ENCODE assay signal across 1 cellular context in the genomic region with DNA sequence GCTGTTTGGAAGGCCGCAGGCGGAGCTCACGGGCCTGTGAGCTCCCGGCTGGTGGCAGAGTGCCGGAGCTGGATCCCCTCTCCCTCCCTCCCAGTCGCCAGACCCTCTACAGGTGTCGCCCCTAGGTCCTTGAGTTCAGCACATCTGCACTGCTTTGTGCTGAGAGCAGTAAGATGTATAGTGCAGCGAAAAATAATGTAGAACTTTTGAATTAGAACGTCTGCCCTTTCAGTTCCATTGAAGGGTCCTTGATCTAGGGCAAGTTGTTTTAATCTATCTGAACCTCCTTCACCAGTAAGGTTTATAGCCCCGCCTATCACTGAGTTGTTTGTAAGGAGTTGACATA.
TF ChIP-seq lines count a peak whose summit lies in the region.

No MANE protein-coding gene starts in this region.

TF ChIP-seq in K562, 482 proteins besides CTCF, POLR2A, EP300 and RAD21:
- TF ChIP-seq HEY1 (CRISPR knock-in tag; IDR thresholded peaks at IDR 0.05; ENCODE audit: borderline replicate concordance): 0 out of 2 replicates have a peak, but pooled peaks have one; percentile 47
- 0 out of 2 replicates have a peak, but pooled peaks have one; percentile 13 for TF ChIP-seq ATF7 (IDR thresholded peaks at IDR 0.05)
- TF ChIP-seq, protein P1, sequence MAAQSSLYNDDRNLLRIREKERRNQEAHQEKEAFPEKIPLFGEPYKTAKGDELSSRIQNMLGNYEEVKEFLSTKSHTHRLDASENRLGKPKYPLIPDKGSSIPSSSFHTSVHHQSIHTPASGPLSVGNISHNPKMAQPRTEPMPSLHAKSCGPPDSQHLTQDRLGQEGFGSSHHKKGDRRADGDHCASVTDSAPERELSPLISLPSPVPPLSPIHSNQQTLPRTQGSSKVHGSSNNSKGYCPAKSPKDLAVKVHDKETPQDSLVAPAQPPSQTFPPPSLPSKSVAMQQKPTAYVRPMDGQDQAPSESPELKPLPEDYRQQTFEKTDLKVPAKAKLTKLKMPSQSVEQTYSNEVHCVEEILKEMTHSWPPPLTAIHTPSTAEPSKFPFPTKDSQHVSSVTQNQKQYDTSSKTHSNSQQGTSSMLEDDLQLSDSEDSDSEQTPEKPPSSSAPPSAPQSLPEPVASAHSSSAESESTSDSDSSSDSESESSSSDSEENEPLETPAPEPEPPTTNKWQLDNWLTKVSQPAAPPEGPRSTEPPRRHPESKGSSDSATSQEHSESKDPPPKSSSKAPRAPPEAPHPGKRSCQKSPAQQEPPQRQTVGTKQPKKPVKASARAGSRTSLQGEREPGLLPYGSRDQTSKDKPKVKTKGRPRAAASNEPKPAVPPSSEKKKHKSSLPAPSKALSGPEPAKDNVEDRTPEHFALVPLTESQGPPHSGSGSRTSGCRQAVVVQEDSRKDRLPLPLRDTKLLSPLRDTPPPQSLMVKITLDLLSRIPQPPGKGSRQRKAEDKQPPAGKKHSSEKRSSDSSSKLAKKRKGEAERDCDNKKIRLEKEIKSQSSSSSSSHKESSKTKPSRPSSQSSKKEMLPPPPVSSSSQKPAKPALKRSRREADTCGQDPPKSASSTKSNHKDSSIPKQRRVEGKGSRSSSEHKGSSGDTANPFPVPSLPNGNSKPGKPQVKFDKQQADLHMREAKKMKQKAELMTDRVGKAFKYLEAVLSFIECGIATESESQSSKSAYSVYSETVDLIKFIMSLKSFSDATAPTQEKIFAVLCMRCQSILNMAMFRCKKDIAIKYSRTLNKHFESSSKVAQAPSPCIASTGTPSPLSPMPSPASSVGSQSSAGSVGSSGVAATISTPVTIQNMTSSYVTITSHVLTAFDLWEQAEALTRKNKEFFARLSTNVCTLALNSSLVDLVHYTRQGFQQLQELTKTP (IDR thresholded peaks at IDR 0.05; ENCODE audit: low read depth in 1 of 2, partially characterized antibody in 2 of 2): peak in 1 of 2 experiments; percentile 74
- peak; percentile 71 for TF ChIP-seq ELF1 (tag; IDR thresholded peaks at IDR 0.05)
- no peak for TF ChIP-seq MTF1 (CRISPR knock-in tag; IDR thresholded peaks at IDR 0.05; ENCODE audit: borderline replicate concordance)
- TF ChIP-seq ZBTB7A (IDR thresholded peaks at IDR 0.05; ENCODE audit: borderline replicate concordance, control insufficient read depth, low read depth, low read length): peak; percentile 69; the same call in 1 of the 2 replicates
- TF ChIP-seq TCFL5 (CRISPR knock-in tag; conservative IDR thresholded peaks at IDR 0.05): no peak
- peak; percentile 55 for TF ChIP-seq NFIC (IDR thresholded peaks at IDR 0.05)
- 0 out of 2 replicates have a peak, but pooled peaks have one; percentile 45 for TF ChIP-seq RB1 (IDR thresholded peaks at IDR 0.05; ENCODE audit: low read depth)
- 0 out of 4 replicates have a peak, but pooled peaks of 1 of the 2 experiments have one; percentile 46 for TF ChIP-seq SIN3A (IDR thresholded peaks at IDR 0.05; ENCODE audit: borderline replicate concordance in 2 of 2, control insufficient read depth in 1 of 2, low read depth in 2 of 2, low read length in 2 of 2)
- TF ChIP-seq, protein P2, sequence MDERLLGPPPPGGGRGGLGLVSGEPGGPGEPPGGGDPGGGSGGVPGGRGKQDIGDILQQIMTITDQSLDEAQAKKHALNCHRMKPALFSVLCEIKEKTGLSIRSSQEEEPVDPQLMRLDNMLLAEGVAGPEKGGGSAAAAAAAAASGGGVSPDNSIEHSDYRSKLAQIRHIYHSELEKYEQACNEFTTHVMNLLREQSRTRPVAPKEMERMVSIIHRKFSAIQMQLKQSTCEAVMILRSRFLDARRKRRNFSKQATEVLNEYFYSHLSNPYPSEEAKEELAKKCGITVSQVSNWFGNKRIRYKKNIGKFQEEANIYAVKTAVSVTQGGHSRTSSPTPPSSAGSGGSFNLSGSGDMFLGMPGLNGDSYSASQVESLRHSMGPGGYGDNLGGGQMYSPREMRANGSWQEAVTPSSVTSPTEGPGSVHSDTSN (CRISPR knock-in tag; IDR thresholded peaks at IDR 0.05; ENCODE audit: low read depth): no peak
- TF ChIP-seq, protein P2 (tag; conservative IDR thresholded peaks at IDR 0.05; ENCODE audit: low read depth): no peak
- TF ChIP-seq, protein P3, sequence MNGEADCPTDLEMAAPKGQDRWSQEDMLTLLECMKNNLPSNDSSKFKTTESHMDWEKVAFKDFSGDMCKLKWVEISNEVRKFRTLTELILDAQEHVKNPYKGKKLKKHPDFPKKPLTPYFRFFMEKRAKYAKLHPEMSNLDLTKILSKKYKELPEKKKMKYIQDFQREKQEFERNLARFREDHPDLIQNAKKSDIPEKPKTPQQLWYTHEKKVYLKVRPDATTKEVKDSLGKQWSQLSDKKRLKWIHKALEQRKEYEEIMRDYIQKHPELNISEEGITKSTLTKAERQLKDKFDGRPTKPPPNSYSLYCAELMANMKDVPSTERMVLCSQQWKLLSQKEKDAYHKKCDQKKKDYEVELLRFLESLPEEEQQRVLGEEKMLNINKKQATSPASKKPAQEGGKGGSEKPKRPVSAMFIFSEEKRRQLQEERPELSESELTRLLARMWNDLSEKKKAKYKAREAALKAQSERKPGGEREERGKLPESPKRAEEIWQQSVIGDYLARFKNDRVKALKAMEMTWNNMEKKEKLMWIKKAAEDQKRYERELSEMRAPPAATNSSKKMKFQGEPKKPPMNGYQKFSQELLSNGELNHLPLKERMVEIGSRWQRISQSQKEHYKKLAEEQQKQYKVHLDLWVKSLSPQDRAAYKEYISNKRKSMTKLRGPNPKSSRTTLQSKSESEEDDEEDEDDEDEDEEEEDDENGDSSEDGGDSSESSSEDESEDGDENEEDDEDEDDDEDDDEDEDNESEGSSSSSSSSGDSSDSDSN (IDR thresholded peaks at IDR 0.05; ENCODE audit: borderline replicate concordance in 1 of 2, low read depth in 2 of 2, low read length in 2 of 2): 0 out of 4 replicates have a peak, but pooled peaks of 1 of the 2 experiments have one; percentile 71
- TF ChIP-seq, protein P4, sequence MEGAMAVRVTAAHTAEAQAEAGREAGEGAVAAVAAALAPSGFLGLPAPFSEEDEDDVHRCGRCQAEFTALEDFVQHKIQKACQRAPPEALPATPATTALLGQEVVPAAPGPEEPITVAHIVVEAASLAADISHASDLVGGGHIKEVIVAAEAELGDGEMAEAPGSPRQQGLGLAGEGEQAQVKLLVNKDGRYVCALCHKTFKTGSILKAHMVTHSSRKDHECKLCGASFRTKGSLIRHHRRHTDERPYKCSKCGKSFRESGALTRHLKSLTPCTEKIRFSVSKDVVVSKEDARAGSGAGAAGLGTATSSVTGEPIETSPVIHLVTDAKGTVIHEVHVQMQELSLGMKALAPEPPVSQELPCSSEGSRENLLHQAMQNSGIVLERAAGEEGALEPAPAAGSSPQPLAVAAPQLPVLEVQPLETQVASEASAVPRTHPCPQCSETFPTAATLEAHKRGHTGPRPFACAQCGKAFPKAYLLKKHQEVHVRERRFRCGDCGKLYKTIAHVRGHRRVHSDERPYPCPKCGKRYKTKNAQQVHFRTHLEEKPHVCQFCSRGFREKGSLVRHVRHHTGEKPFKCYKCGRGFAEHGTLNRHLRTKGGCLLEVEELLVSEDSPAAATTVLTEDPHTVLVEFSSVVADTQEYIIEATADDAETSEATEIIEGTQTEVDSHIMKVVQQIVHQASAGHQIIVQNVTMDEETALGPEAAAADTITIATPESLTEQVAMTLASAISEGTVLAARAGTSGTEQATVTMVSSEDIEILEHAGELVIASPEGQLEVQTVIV (CRISPR knock-in tag; IDR thresholded peaks at IDR 0.05; ENCODE audit: borderline replicate concordance): no peak
- TF ChIP-seq C11orf30 (IDR thresholded peaks at IDR 0.05; ENCODE audit: low read depth): peak; percentile 3; the same call in 1 of the 2 replicates
- TF ChIP-seq, protein P5, sequence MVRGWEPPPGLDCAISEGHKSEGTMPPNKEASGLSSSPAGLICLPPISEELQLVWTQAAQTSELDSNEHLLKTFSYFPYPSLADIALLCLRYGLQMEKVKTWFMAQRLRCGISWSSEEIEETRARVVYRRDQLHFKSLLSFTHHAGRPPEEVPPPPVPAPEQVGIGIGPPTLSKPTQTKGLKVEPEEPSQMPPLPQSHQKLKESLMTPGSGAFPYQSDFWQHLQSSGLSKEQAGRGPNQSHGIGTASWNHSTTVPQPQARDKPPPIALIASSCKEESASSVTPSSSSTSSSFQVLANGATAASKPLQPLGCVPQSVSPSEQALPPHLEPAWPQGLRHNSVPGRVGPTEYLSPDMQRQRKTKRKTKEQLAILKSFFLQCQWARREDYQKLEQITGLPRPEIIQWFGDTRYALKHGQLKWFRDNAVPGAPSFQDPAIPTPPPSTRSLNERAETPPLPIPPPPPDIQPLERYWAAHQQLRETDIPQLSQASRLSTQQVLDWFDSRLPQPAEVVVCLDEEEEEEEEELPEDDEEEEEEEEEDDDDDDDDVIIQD (CRISPR knock-in tag; IDR thresholded peaks at IDR 0.05): no peak
- no peak for TF ChIP-seq ZNF830 (CRISPR knock-in tag; IDR thresholded peaks at IDR 0.05)
- TF ChIP-seq TAF7 (tag; IDR thresholded peaks at IDR 0.05): 0 out of 2 replicates have a peak, but pooled peaks have one; percentile 25
- no peak for TF ChIP-seq FOXJ2 (tag; IDR thresholded peaks at IDR 0.05)
- no peak; the same call in 1 of the 2 replicates for TF ChIP-seq PHF8 (IDR thresholded peaks at IDR 0.05; ENCODE audit: borderline replicate concordance, low read length)
